Comparison of ENCODE assay signal across 8 cellular contexts in genomic region chr4:89294583-89295244, GRCh38. TPM values are rescaled to one million over a fixed set of nuclear protein-coding genes. Genes with fewer than 3 reads are reported as not detected.
DNase-seq lines count a peak whose midpoint lies in the region; ATAC-seq and TF ChIP-seq lines count a peak whose summit lies in the region.

No MANE protein-coding gene starts in this region.

- H3K9ac ChIP-seq in colonic mucosa (ENCODE audit: low read depth in 2 of 2, low read length in 2 of 2): no peak overlapping the region

- no peaks in the 10 kb centered on the region for H3K27me3 ChIP-seq in colonic mucosa
- no peaks in the 10 kb centered on the region for H3K27me3 ChIP-seq in gastrocnemius medialis

- H3K4me3 ChIP-seq in colonic mucosa: no peak overlapping the region
- H3K4me3 ChIP-seq in gastrocnemius medialis: no peak overlapping the region

- H3K27ac ChIP-seq in colonic mucosa: peak overlapping the region; percentile 83
- H3K27ac ChIP-seq in gastrocnemius medialis: no peak overlapping the region

- H3K4me1 ChIP-seq in colonic mucosa: peaks cover 18% of the 10 kb centered on the region
- no peaks in the 10 kb centered on the region for H3K4me1 ChIP-seq in gastrocnemius medialis

- TF ChIP-seq CTCF in GM10266 (IDR thresholded peaks at IDR 0.05; ENCODE audit: control insufficient read depth, insufficient read depth, low read depth, missing control alignments) (no peak), colonic mucosa (IDR thresholded peaks at IDR 0.05) (no peak), gastrocnemius medialis (IDR thresholded peaks at IDR 0.05 in 4 of 5, conservative IDR thresholded peaks at IDR 0.05 in 1 of 5) (no peak)

- no peak for TF ChIP-seq POLR2A in gastrocnemius medialis (IDR thresholded peaks at IDR 0.05)

- intact Hi-C loops in colonic mucosa (cut with DNase I) (no loop called here), gastrocnemius medialis (cut with DNase I; ENCODE audit: low total_unique reads) (no loop called here)

- H3K9me3 ChIP-seq in colonic mucosa (no peaks in the 10 kb centered on the region), gastrocnemius medialis (no peaks in the 10 kb centered on the region)

- peak; percentile 81 for ATAC-seq in GM21360 (IDR thresholded peaks at IDR 0.05; ENCODE audit: unreplicated experiment)
- peak; percentile 70 for ATAC-seq in HG03520 (IDR thresholded peaks at IDR 0.05; ENCODE audit: unreplicated experiment)
- ATAC-seq in gastrocnemius medialis: no peak

- peak; percentile 25 for DNase-seq in GM10266 (ENCODE audit: extremely low spot score)
- no peak for DNase-seq in colonic mucosa
- DNase-seq in cortex of kidney (lab: John Stamatoyannopoulos, UW): no peak
- no peak for DNase-seq in 8988T
- no peak for DNase-seq in gastrocnemius medialis
- no peak for DNase-seq in activated CD8-positive, alpha-beta memory T cell treated with anti-CD3 and anti-CD28 coated beads, Interleukin-2, amount 50 U/mL, for 48 hours

- no peaks in the 10 kb centered on the region for H3K36me3 ChIP-seq in colonic mucosa
- no peaks in the 10 kb centered on the region for H3K36me3 ChIP-seq in gastrocnemius medialis

- in situ Hi-C loops in gastrocnemius medialis (cut with MboI; ENCODE audit: low sequenced_read_pairs in 4 of 4): no loop called here

RNA-seq across cellular contexts. Expression of gene GPRIN3, which starts 12.9 kb away (rescaled TPM):
- total RNA-seq in colonic mucosa: 10 to 100 TPM; 22.5 to 26.8 TPM
- total RNA-seq in gastrocnemius medialis: 1 to 10 TPM; 1.2 to 3.1 (median 1.8) TPM

Comparison
In these comparisons a context has a peak if more than half of its experiments do, and no peak if none do; other contexts are left out.
1. ATAC-seq: peak in GM21360 (single experiment) and HG03520 (single experiment); none in gastrocnemius medialis (0 of 2).
2. RNA of gene GPRIN3, which starts 12.9 kb away (total RNA-seq): 22.5 to 26.8 TPM in colonic mucosa; 1.2 to 3.1 TPM in gastrocnemius medialis; every median in the first group is over 4 times any median in the second.